Comparison of ENCODE assay signal across 26 cellular contexts in genomic region chr3:4963669-4964589, GRCh38.
"Had no signal": no experiment of that assay in that cellular context is flagged by ENCODE, and none has a peak within 500 bp of the region (broad histone marks: within the 10 kb centered on the region; RNA-seq: fewer than 3 reads in every experiment).

No MANE protein-coding gene starts in this region.

- H3K27me3 Mint-ChIP-seq: activated CD4-positive, alpha-beta T cell treated with anti-CD3 and anti-CD28 coated beads for 36 hours; activated naive CD8-positive, alpha-beta T cell treated with anti-CD3 and anti-CD28 coated beads for 36 hours; natural killer cell treated with Interleukin-12 subunit alpha and Interleukin-12 subunit beta and Interleukin-15 and Interleukin-18, amount 100 ng/mL, for 72 hours; stimulated activated naive CD8-positive, alpha-beta T cell treated with anti-CD3 and anti-CD28 coated beads, Interleukin-15, Interleukin-2, amounts not matched to agents 100 ng/mL and 50 ng/mL, for 24 hours had no signal

- H3K9me3 ChIP-seq: adrenal gland, ascending aorta, right lobe of liver, uterus had no signal

- H3K4me1 ChIP-seq: adrenal gland, ascending aorta, left ventricle myocardium inferior, right lobe of liver, uterus had no signal

- ATAC-seq: activated CD4-positive, alpha-beta T cell treated with anti-CD3 and anti-CD28 coated beads for 36 hours; esophagus mucosa; natural killer cell treated with Interleukin-12 subunit alpha and Interleukin-12 subunit beta and Interleukin-15 and Interleukin-18, amount 100 ng/mL, for 72 hours; right lobe of liver; stimulated activated effector memory CD8-positive, alpha-beta T cell treated with anti-CD3 and anti-CD28 coated beads, Interleukin-12 subunit alpha, Interleukin-12 subunit beta, amount 100 ng/mL, for 72 hours had no signal

- H3K4me3 ChIP-seq: adrenal gland, ascending aorta, left ventricle myocardium inferior, lung, right lobe of liver, skin epidermis, thoracic aorta, uterus had no signal

- FAIRE-seq: islet of Langerhans had no signal

- H3K27ac ChIP-seq: adrenal gland, ascending aorta, brain microvascular endothelial cell, left ventricle myocardium inferior, right lobe of liver, skin epidermis, thoracic aorta, uterus had no signal

- H3K4me3 Mint-ChIP-seq: activated CD4-positive, alpha-beta T cell treated with anti-CD3 and anti-CD28 coated beads for 36 hours; activated naive CD4-positive, alpha-beta T cell treated with anti-CD3 and anti-CD28 coated beads for 36 hours; activated naive CD8-positive, alpha-beta T cell treated with anti-CD3 and anti-CD28 coated beads for 36 hours; natural killer cell treated with Interleukin-12 subunit alpha and Interleukin-12 subunit beta and Interleukin-15 and Interleukin-18, amount 100 ng/mL, for 72 hours; stimulated activated effector memory CD8-positive, alpha-beta T cell treated with anti-CD3 and anti-CD28 coated beads, Interleukin-12 subunit alpha, Interleukin-12 subunit beta, amount 100 ng/mL, for 72 hours; stimulated activated naive CD8-positive, alpha-beta T cell treated with anti-CD3 and anti-CD28 coated beads, Interleukin-15, Interleukin-2, amounts not matched to agents 100 ng/mL and 50 ng/mL, for 24 hours; T-helper 2 cell treated with Interferon-gamma antibody and Interleukin-4, amounts not matched to agents 5 μg/mL and 100 μg/mL, for 36 hours had no signal

- H3K27me3 ChIP-seq: adrenal gland, ascending aorta, brain microvascular endothelial cell, right lobe of liver, uterus had no signal

- DNase-seq: activated CD4-positive, alpha-beta T cell treated with anti-CD3 and anti-CD28 coated beads for 36 hours; activated CD4-positive, alpha-beta T cell treated with anti-CD3 and anti-CD28 coated beads, Interleukin-2, amount 50 U/mL, for 48 hours; activated CD4-positive, CD25-positive, alpha-beta regulatory T cell; activated CD8-positive, alpha-beta memory T cell treated with anti-CD3 and anti-CD28 coated beads for 24 hours; activated effector memory CD4-positive, alpha-beta T cell treated with Interleukin-2 at 50 U/mL for 16 hours; activated naive CD4-positive, alpha-beta T cell treated with anti-CD3 and anti-CD28 coated beads for 36 hours; activated naive CD8-positive, alpha-beta T cell treated with anti-CD3 and anti-CD28 coated beads for 36 hours; adrenal gland; brain microvascular endothelial cell; foreskin melanocyte; left ventricle myocardium inferior; mesendoderm; right lobe of liver; stimulated activated CD4-positive, alpha-beta T cell treated with anti-CD3 and anti-CD28 coated beads, Interleukin-4, amount 100 ng/mL, for 24 hours; trophoblast cell; uterus had no signal

- H3K27ac Mint-ChIP-seq: activated CD4-positive, alpha-beta T cell treated with anti-CD3 and anti-CD28 coated beads for 36 hours; activated naive CD4-positive, alpha-beta T cell treated with anti-CD3 and anti-CD28 coated beads for 36 hours; activated naive CD8-positive, alpha-beta T cell treated with anti-CD3 and anti-CD28 coated beads for 36 hours; stimulated activated effector memory CD8-positive, alpha-beta T cell treated with anti-CD3 and anti-CD28 coated beads, Interleukin-12 subunit alpha, Interleukin-12 subunit beta, amount 100 ng/mL, for 72 hours; stimulated activated naive CD8-positive, alpha-beta T cell treated with anti-CD3 and anti-CD28 coated beads, Interleukin-15, Interleukin-2, amounts not matched to agents 100 ng/mL and 50 ng/mL, for 24 hours; T-helper 2 cell treated with Interferon-gamma antibody and Interleukin-4, amounts not matched to agents 5 μg/mL and 100 μg/mL, for 36 hours had no signal

- H3K36me3 Mint-ChIP-seq: stimulated activated effector memory CD8-positive, alpha-beta T cell treated with anti-CD3 and anti-CD28 coated beads, Interleukin-12 subunit alpha, Interleukin-12 subunit beta, amount 100 ng/mL, for 72 hours had no signal

- H3K36me3 ChIP-seq: adrenal gland, ascending aorta, brain microvascular endothelial cell, left ventricle myocardium inferior, right lobe of liver, thoracic aorta, uterus had no signal
